Comparison of ENCODE assay signal across 21 cellular contexts in genomic region chr7:90946711-90947501, GRCh38.
"Had no signal": no experiment of that assay in that cellular context is flagged by ENCODE, and none has a peak within 500 bp of the region (broad histone marks: within the 10 kb centered on the region; RNA-seq: fewer than 3 reads in every experiment).

No MANE protein-coding gene starts in this region.

- ATAC-seq: activated CD8-positive, alpha-beta T cell treated with anti-CD3 and anti-CD28 coated beads, Interleukin-2, amount 10 ng/mL, durations not matched to agents 7 days and 5 days; body of pancreas; foreskin keratinocyte; heart left ventricle; left cardiac atrium; naive thymus-derived CD4-positive, alpha-beta T cell had no signal

- H3K27me3 Mint-ChIP-seq: activated CD4-positive, alpha-beta T cell treated with anti-CD3 and anti-CD28 coated beads, Interleukin-2, amount 10 ng/mL, durations not matched to agents 24 days and 14 days; activated naive CD4-positive, alpha-beta T cell treated with anti-CD3 and anti-CD28 coated beads, Interleukin-2, amount 50 U/mL, for 24 hours; dendritic cell treated with granulocyte-macrophage colony-stimulating factor and Interleukin-4, amounts not matched to agents 40 ng/mL and 50 ng/mL, for 4 days had no signal

- H3K9me3 ChIP-seq: adrenal gland, body of pancreas, heart left ventricle had no signal

- H3K27ac ChIP-seq: adrenal gland, body of pancreas, foreskin keratinocyte had no signal

- FAIRE-seq: urothelium cell line had no signal

- H3K4me1 ChIP-seq: adrenal gland, foreskin keratinocyte had no signal

- H3K36me3 ChIP-seq: adrenal gland, heart left ventricle had no signal

- H3K4me3 ChIP-seq: adrenal gland, body of pancreas, heart left ventricle, smooth muscle cell had no signal

- H3K27me3 ChIP-seq: adrenal gland, body of pancreas, foreskin keratinocyte, heart left ventricle had no signal

- H3K4me3 Mint-ChIP-seq: activated CD4-positive, alpha-beta T cell treated with anti-CD3 and anti-CD28 coated beads, Interleukin-2, amount 10 ng/mL, durations not matched to agents 24 days and 14 days; activated CD8-positive, alpha-beta T cell treated with anti-CD3 and anti-CD28 coated beads, Interleukin-2, amount 10 ng/mL, durations not matched to agents 7 days and 5 days; activated naive CD4-positive, alpha-beta T cell treated with anti-CD3 and anti-CD28 coated beads, Interleukin-2, amount 50 U/mL, for 24 hours; dendritic cell treated with granulocyte-macrophage colony-stimulating factor and Interleukin-4, amounts not matched to agents 40 ng/mL and 50 ng/mL, for 4 days; naive thymus-derived CD4-positive, alpha-beta T cell; T-helper 2 cell treated with Interferon-gamma antibody and Interleukin-4, amounts not matched to agents 5 μg/mL and 100 μg/mL, for 36 hours had no signal

- H3K36me3 Mint-ChIP-seq: activated naive CD4-positive, alpha-beta T cell treated with anti-CD3 and anti-CD28 coated beads, Interleukin-2, amount 50 U/mL, for 24 hours; naive thymus-derived CD4-positive, alpha-beta T cell had no signal

- H3K9me3 Mint-ChIP-seq: activated CD4-positive, alpha-beta T cell treated with anti-CD3 and anti-CD28 coated beads, Interleukin-2, amount 10 ng/mL, durations not matched to agents 24 days and 14 days; activated naive CD4-positive, alpha-beta T cell treated with anti-CD3 and anti-CD28 coated beads, Interleukin-2, amount 50 U/mL, for 24 hours; dendritic cell treated with granulocyte-macrophage colony-stimulating factor and Interleukin-4, amounts not matched to agents 40 ng/mL and 50 ng/mL, for 4 days; T-helper 2 cell treated with Interferon-gamma antibody and Interleukin-4, amounts not matched to agents 5 μg/mL and 100 μg/mL, for 36 hours had no signal

- DNase-seq: activated CD4-positive, alpha-beta T cell treated with anti-CD3 and anti-CD28 coated beads, Interleukin-2, amount 10 ng/mL, durations not matched to agents 24 days and 14 days; activated CD4-positive, CD25-positive, alpha-beta regulatory T cell; activated CD8-positive, alpha-beta memory T cell treated with anti-CD3 and anti-CD28 coated beads, Interleukin-2, amount 50 U/mL, for 4 hours; activated CD8-positive, alpha-beta T cell treated with anti-CD3 and anti-CD28 coated beads, Interleukin-2, amount 10 ng/mL, durations not matched to agents 7 days and 5 days; activated effector memory CD4-positive, alpha-beta T cell treated with anti-CD3 and anti-CD28 coated beads, Interleukin-2, amount 50 U/mL, for 16 hours; activated T-cell treated with anti-CD3 and anti-CD28 coated beads, Interleukin-2, amount 50 U/mL, for 48 hours; adrenal gland; central memory CD4-positive, alpha-beta T cell; effector memory CD4-positive, alpha-beta T cell; foreskin keratinocyte; heart left ventricle; left cardiac atrium; naive thymus-derived CD4-positive, alpha-beta T cell; nucleus accumbens; SW 1271 had no signal

- H3K27ac Mint-ChIP-seq: activated CD4-positive, alpha-beta T cell treated with anti-CD3 and anti-CD28 coated beads, Interleukin-2, amount 10 ng/mL, durations not matched to agents 24 days and 14 days; activated CD8-positive, alpha-beta T cell treated with anti-CD3 and anti-CD28 coated beads, Interleukin-2, amount 10 ng/mL, durations not matched to agents 7 days and 5 days; activated naive CD4-positive, alpha-beta T cell treated with anti-CD3 and anti-CD28 coated beads, Interleukin-2, amount 50 U/mL, for 24 hours; dendritic cell treated with granulocyte-macrophage colony-stimulating factor and Interleukin-4, amounts not matched to agents 40 ng/mL and 50 ng/mL, for 4 days; naive thymus-derived CD4-positive, alpha-beta T cell; T-helper 2 cell treated with Interferon-gamma antibody and Interleukin-4, amounts not matched to agents 5 μg/mL and 100 μg/mL, for 36 hours had no signal

- H3K4me1 Mint-ChIP-seq: activated CD4-positive, alpha-beta T cell treated with anti-CD3 and anti-CD28 coated beads, Interleukin-2, amount 10 ng/mL, durations not matched to agents 24 days and 14 days; activated naive CD4-positive, alpha-beta T cell treated with anti-CD3 and anti-CD28 coated beads, Interleukin-2, amount 50 U/mL, for 24 hours had no signal
